In the genomic region with DNA sequence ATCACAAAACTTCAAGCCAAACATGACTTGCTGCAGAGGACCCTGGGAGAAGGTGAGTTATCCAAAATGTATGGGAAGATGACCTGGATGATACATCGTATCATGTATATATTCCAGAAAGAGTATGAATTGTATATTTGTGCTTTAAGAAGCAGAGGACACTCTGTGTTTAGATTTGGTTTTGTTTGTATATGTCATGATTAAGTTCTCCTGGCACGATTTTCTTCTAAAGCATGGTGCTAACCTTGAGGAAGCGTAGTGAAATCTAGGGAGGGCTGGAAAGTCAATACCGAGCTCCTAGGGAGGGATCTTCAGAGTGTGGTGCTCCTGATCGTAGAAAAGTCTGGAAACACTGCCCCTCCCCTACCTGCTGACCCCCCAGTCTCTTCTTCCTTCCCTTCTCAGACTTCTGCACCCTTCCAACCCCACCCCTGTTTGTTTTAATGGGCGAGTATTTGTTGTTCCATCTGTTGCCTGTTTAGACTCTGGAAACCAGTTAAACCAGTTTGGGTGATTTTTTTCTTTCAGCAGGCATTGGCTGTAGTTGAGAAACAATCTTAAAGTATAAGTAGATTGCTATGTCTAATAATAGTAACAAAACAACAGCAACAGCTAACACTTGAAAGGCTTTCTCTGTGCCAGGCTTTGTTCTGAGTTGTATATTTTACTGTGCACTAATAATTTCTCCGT, we compare ENCODE assay signal across 14 cellular contexts.
DNase-seq lines count a peak whose midpoint lies in the region; ATAC-seq and TF ChIP-seq lines count a peak whose summit lies in the region.
"Had no signal": no experiment of that assay in that cellular context is flagged by ENCODE, and none has a peak within 500 bp of the region (broad histone marks: within the 10 kb centered on the region; RNA-seq: fewer than 3 reads in every experiment).

No MANE protein-coding gene starts in this region.

- TF ChIP-seq CTCF in GM23338 (conservative IDR thresholded peaks at IDR 0.05; ENCODE audit: low read depth in 2 of 2) (no peak), PC-3 (conservative IDR thresholded peaks at IDR 0.05; ENCODE audit: low read depth, low read length) (no peak), heart right ventricle (IDR thresholded peaks at IDR 0.05) (no peak), prostate gland (IDR thresholded peaks at IDR 0.05) (no peak)

- H3K4me3 ChIP-seq in GM23338 (no peak overlapping the region), PC-3 (ENCODE audit: low read length) (peak overlapping the region; percentile 43; the same call in 1 of the 2 replicates), heart right ventricle (no peak overlapping the region), prostate gland (no peak overlapping the region)

- no peak for TF ChIP-seq POLR2A in prostate gland (IDR thresholded peaks at IDR 0.05)

- H3K9me3 ChIP-seq in PC-3 (ENCODE audit: low read length) (no peaks in the 10 kb centered on the region), heart right ventricle (no peaks in the 10 kb centered on the region), prostate gland (no peaks in the 10 kb centered on the region)
- H3K9me3 ChIP-seq: BE2C had no signal

- H3K4me1 Mint-ChIP-seq in GM23338 = peaks cover 26% of the 10 kb centered on the region
- H3K4me1 Mint-ChIP-seq: activated CD4-positive, alpha-beta T cell treated with anti-CD3 and anti-CD28 coated beads, Interleukin-2, amount 10 ng/mL, durations not matched to agents 7 days and 5 days; activated naive CD4-positive, alpha-beta T cell treated with anti-CD3 and anti-CD28 coated beads, Interleukin-2, amount 10 ng/mL, durations not matched to agents 7 days and 5 days; stimulated activated memory B cell treated with anti-CD40 and anti-IgM and Interleukin-4, amounts not matched to agents 10 μg/mL and 1 μg/mL and 100 μg/mL, for 72 hours had no signal

- no peaks in the 10 kb centered on the region for H4K20me1 ChIP-seq in GM23338 (replicated peaks; ENCODE audit: insufficient read depth)
- no peaks in the 10 kb centered on the region for H4K20me1 ChIP-seq in PC-3 (ENCODE audit: low read length)

- intact Hi-C loops in PC-3 (cut with micrococcal nuclease) (no loop called here), heart right ventricle (cut with DNase I) (loop anchor here in 2 of 10 donors (5.0 to 10.0 kb wide), 2 partner anchors 102 to 236 kb away; a partner anchor contains a TSS), prostate gland (cut with DNase I) (loop anchor here (5.0 to 10.0 kb wide), 2 partner anchors 38 to 236 kb away; a partner anchor contains a TSS)

- peak overlapping the region; percentile 83 for H3K27ac Mint-ChIP-seq in GM23338
- H3K27ac Mint-ChIP-seq: activated CD4-positive, alpha-beta T cell treated with anti-CD3 and anti-CD28 coated beads, Interleukin-2, amount 10 ng/mL, durations not matched to agents 7 days and 5 days; activated naive CD4-positive, alpha-beta T cell treated with anti-CD3 and anti-CD28 coated beads, Interleukin-2, amount 10 ng/mL, durations not matched to agents 7 days and 5 days; stimulated activated memory B cell treated with anti-CD40 and anti-IgM and Interleukin-4, amounts not matched to agents 10 μg/mL and 1 μg/mL and 100 μg/mL, for 72 hours had no signal

- H3K4me2 ChIP-seq in GM23338 (peak overlapping the region; percentile 5), PC-3 (ENCODE audit: low read length) (peak overlapping the region; percentile 80)
- H3K4me2 ChIP-seq: KMS-11 had no signal

- POLR2A ChIA-PET in PC-3 (lab: Charles Lee; ENCODE audit: unreplicated experiment) = no interaction called here

- DNase-seq in GM23338 (ENCODE audit: low spot score) (peak; percentile 53), PC-3 (peak; percentile 93), heart right ventricle (no peak), prostate gland (ENCODE audit: low spot score) (peak; percentile 65), HCEC 1CT (no peak), occipital lobe (lab: John Stamatoyannopoulos, UW) (no peak)
- DNase-seq in activated CD8-positive, alpha-beta memory T cell treated with anti-CD3 and anti-CD28 coated beads, Interleukin-2, amount 50 U/mL, for 4 hours = no peak
- DNase-seq: activated CD4-positive, alpha-beta T cell treated with anti-CD3 and anti-CD28 coated beads, Interleukin-2, amount 10 ng/mL, durations not matched to agents 7 days and 5 days; activated naive CD4-positive, alpha-beta T cell treated with anti-CD3 and anti-CD28 coated beads, Interleukin-2, amount 10 ng/mL, durations not matched to agents 7 days and 5 days; BE2C; NCI-H69 had no signal

- H3K36me3 Mint-ChIP-seq in GM23338 (ENCODE audit: low read depth) = peaks cover 20% of the 10 kb centered on the region
- H3K36me3 Mint-ChIP-seq: activated naive CD4-positive, alpha-beta T cell treated with anti-CD3 and anti-CD28 coated beads, Interleukin-2, amount 10 ng/mL, durations not matched to agents 7 days and 5 days; stimulated activated memory B cell treated with anti-CD40 and anti-IgM and Interleukin-4, amounts not matched to agents 10 μg/mL and 1 μg/mL and 100 μg/mL, for 72 hours had no signal

- peaks cover 6% of the 10 kb centered on the region; the same call in 2 of the 3 replicates for H3K9me3 Mint-ChIP-seq in GM23338
- H3K9me3 Mint-ChIP-seq: activated CD4-positive, alpha-beta T cell treated with anti-CD3 and anti-CD28 coated beads, Interleukin-2, amount 10 ng/mL, durations not matched to agents 7 days and 5 days; activated naive CD4-positive, alpha-beta T cell treated with anti-CD3 and anti-CD28 coated beads, Interleukin-2, amount 10 ng/mL, durations not matched to agents 7 days and 5 days; stimulated activated memory B cell treated with anti-CD40 and anti-IgM and Interleukin-4, amounts not matched to agents 10 μg/mL and 1 μg/mL and 100 μg/mL, for 72 hours had no signal

- H3K27ac ChIP-seq in GM23338 (ENCODE audit: low read depth) (no peak overlapping the region), PC-3 (ENCODE audit: low read length) (peak overlapping the region; percentile 87), heart right ventricle (peak overlapping the region in 6 of 10 donors; percentile 20 to 66 (median 47)), prostate gland (peak overlapping the region; percentile 73 to 81)
- H3K27ac ChIP-seq: KMS-11 had no signal

- peaks cover 5% of the 10 kb centered on the region; the same call in 1 of the 2 replicates for H3K36me3 ChIP-seq in GM23338 (ENCODE audit: insufficient read depth)
- peaks cover 26% of the 10 kb centered on the region; the same call in 1 of the 2 replicates for H3K36me3 ChIP-seq in PC-3 (ENCODE audit: low read depth, low read length)
- peaks cover 0 to 18% (median 0%) of the 10 kb centered on the region in 9 donors for H3K36me3 ChIP-seq in heart right ventricle
- no peaks in the 10 kb centered on the region for H3K36me3 ChIP-seq in prostate gland

- H3K27me3 ChIP-seq in GM23338 (ENCODE audit: insufficient read depth) (no peaks in the 10 kb centered on the region), PC-3 (ENCODE audit: low read length) (no peaks in the 10 kb centered on the region), heart right ventricle (no peaks in the 10 kb centered on the region), prostate gland (replicated peaks; ENCODE audit: insufficient read depth) (no peaks in the 10 kb centered on the region)
- H3K27me3 ChIP-seq: BE2C had no signal

- H3K9me2 ChIP-seq in GM23338 (ENCODE audit: insufficient read depth) (no peaks in the 10 kb centered on the region), PC-3 (replicated peaks; ENCODE audit: low read length) (no peaks in the 10 kb centered on the region)

- no peaks in the 10 kb centered on the region for H3F3A ChIP-seq in GM23338 (replicated peaks; ENCODE audit: low read depth)
- H3F3A ChIP-seq in PC-3 (ENCODE audit: low read length, unreplicated experiment) = no peaks in the 10 kb centered on the region

- CTCF ChIA-PET in PC-3 (lab: Charles Lee) = no interaction called here

- whole genome bisulfite sequencing in heart right ventricle, 2 donors = 64 to 66% methylated on average over 7 of the region's 7 CpGs
- 37% methylated on average over 7 of the region's 7 CpGs for whole genome bisulfite sequencing in prostate gland

- no peaks in the 10 kb centered on the region for H3K27me3 Mint-ChIP-seq in GM23338 (ENCODE audit: insufficient read depth, low read depth, poor library complexity)
- H3K27me3 Mint-ChIP-seq: stimulated activated memory B cell treated with anti-CD40 and anti-IgM and Interleukin-4, amounts not matched to agents 10 μg/mL and 1 μg/mL and 100 μg/mL, for 72 hours had no signal

- no peak overlapping the region for H2AFZ ChIP-seq in GM23338
- no peak overlapping the region for H2AFZ ChIP-seq in PC-3 (ENCODE audit: low read length)

- H3K4me3 Mint-ChIP-seq in GM23338 = no peak overlapping the region
- H3K4me3 Mint-ChIP-seq: activated CD4-positive, alpha-beta T cell treated with anti-CD3 and anti-CD28 coated beads, Interleukin-2, amount 10 ng/mL, durations not matched to agents 7 days and 5 days; activated naive CD4-positive, alpha-beta T cell treated with anti-CD3 and anti-CD28 coated beads, Interleukin-2, amount 10 ng/mL, durations not matched to agents 7 days and 5 days; stimulated activated memory B cell treated with anti-CD40 and anti-IgM and Interleukin-4, amounts not matched to agents 10 μg/mL and 1 μg/mL and 100 μg/mL, for 72 hours had no signal

- peak overlapping the region; percentile 43 for H3K9ac ChIP-seq in PC-3 (ENCODE audit: low read length)
- H3K9ac ChIP-seq: KMS-11 had no signal

- no peak; the same call in 2 of the 3 replicates for ATAC-seq in GM23338
- ATAC-seq in PC-3 = peak; percentile 76
- peak in 1 of 8 donors; percentile 41 for ATAC-seq in heart right ventricle
- no peak for ATAC-seq in HG03196 (IDR thresholded peaks at IDR 0.05; ENCODE audit: unreplicated experiment)
- ATAC-seq: stimulated activated memory B cell treated with anti-CD40 and anti-IgM and Interleukin-4, amounts not matched to agents 10 μg/mL and 1 μg/mL and 100 μg/mL, for 72 hours had no signal

- TSS peak; percentile 12 for BruUV-seq in PC-3 (replicated peaks; lab: Mats Ljungman, UMichigan)

- H3K4me1 ChIP-seq in GM23338 (ENCODE audit: insufficient read depth) (peaks cover 11% of the 10 kb centered on the region; the same call in 1 of the 2 replicates), PC-3 (ENCODE audit: insufficient read depth, low read length) (peaks cover 56% of the 10 kb centered on the region), heart right ventricle (peaks cover 2 to 36% (median 29%) of the 10 kb centered on the region in 9 donors), prostate gland (replicated peaks) (peaks cover 7% of the 10 kb centered on the region)

- H3K79me2 ChIP-seq in GM23338 (replicated peaks; ENCODE audit: insufficient read depth) (no peaks in the 10 kb centered on the region), PC-3 (ENCODE audit: low read length) (no peaks in the 10 kb centered on the region; the same call in 1 of the 2 replicates)

Comparison
In these comparisons a context has a peak if more than half of its experiments do, and no peak if none do; other contexts are left out.
1. DNase-seq: peak in GM23338 (single experiment), PC-3 (single experiment) and prostate gland (single experiment); none in heart right ventricle (0 of 2), activated CD8-positive, alpha-beta memory T cell treated with anti-CD3 and anti-CD28 coated beads, Interleukin-2, amount 50 U/mL, for 4 hours (single experiment), HCEC 1CT (single experiment) and occipital lobe (single experiment).